1 cellular context compared by ENCODE assay signal in the genomic region with DNA sequence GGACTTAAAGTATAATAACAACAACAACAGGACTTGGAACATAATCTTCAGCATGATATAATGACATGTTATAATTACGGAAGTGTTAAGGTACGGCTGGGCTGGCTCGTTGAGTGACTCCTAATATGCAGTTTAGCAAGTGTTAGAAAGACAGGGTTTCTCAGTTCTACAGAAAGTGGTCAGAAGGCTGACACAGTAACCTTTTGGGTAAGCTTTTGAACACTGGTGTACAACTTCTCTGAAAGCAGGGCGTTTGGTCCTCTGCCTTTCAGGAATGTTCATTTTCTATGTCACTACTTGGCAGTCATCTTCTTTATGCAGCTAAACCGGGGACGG.
TF ChIP-seq lines count a peak whose summit lies in the region.

No MANE protein-coding gene starts in this region.

TF ChIP-seq in K562, 482 proteins besides CTCF, POLR2A, EP300 and RAD21 (continued from another document):
- TF ChIP-seq, protein P1, sequence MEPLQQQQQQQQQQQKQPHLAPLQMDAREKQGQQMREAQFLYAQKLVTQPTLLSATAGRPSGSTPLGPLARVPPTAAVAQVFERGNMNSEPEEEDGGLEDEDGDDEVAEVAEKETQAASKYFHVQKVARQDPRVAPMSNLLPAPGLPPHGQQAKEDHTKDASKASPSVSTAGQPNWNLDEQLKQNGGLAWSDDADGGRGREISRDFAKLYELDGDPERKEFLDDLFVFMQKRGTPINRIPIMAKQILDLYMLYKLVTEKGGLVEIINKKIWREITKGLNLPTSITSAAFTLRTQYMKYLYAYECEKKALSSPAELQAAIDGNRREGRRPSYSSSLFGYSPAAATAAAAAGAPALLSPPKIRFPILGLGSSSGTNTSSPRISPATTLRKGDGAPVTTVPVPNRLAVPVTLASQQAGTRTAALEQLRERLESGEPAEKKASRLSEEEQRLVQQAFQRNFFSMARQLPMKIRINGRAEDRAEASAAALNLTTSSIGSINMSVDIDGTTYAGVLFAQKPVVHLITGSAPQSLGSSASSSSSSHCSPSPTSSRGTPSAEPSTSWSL (CRISPR knock-in tag; IDR thresholded peaks at IDR 0.05; ENCODE audit: borderline replicate concordance), result no peak
- TF ChIP-seq JUN (IDR thresholded peaks at IDR 0.05; ENCODE audit: borderline replicate concordance, low read depth, low read length) (no peak), JUN (CRISPR knock-in tag; IDR thresholded peaks at IDR 0.05; ENCODE audit: borderline replicate concordance) (no peak), SUPT5H (IDR thresholded peaks at IDR 0.05) (no peak), ZNF592 (IDR thresholded peaks at IDR 0.05) (no peak), ARID3A (IDR thresholded peaks at IDR 0.05; ENCODE audit: borderline replicate concordance, low read depth, low read length) (no peak)
TF ChIP-seq in K562: peak in this region for 0.
